In genomic region chr20:23932256-23932655, GRCh38 we compare ENCODE assay signal across 32 cellular contexts. TPM values are rescaled to one million over a fixed set of nuclear protein-coding genes. Genes with fewer than 3 reads are reported as not detected.
"Had no signal": no experiment of that assay in that cellular context is flagged by ENCODE, and none has a peak within 500 bp of the region (broad histone marks: within the 10 kb centered on the region; RNA-seq: fewer than 3 reads in every experiment).

No MANE protein-coding gene starts in this region.

- H3K27me3 Mint-ChIP-seq: activated CD4-positive, alpha-beta memory T cell treated with anti-CD3 and anti-CD28 coated beads for 36 hours; activated CD8-positive, alpha-beta T cell treated with anti-CD3 and anti-CD28 coated beads for 36 hours; activated naive CD8-positive, alpha-beta T cell treated with anti-CD3 and anti-CD28 coated beads for 36 hours; activated T-helper 17 cell treated with anti-CD3 and anti-CD28 coated beads, Interleukin-2, amount 50 U/mL, for 72 hours had no signal

- H3K4me1 Mint-ChIP-seq: activated B cell treated with CpG ODN at 0.5 μM for 24 hours; activated T-helper 17 cell treated with anti-CD3 and anti-CD28 coated beads, Interleukin-2, amount 50 U/mL, for 72 hours; brain had no signal

- DNase-seq: activated B cell treated with CpG ODN at 0.5 μM for 24 hours; activated CD4-positive, alpha-beta memory T cell treated with anti-CD3 and anti-CD28 coated beads for 36 hours; activated CD4-positive, alpha-beta T cell treated with anti-CD3 and anti-CD28 coated beads for 4 hours; activated CD4-positive, alpha-beta T cell treated with anti-CD3 and anti-CD28 coated beads, Interleukin-2, amount 50 U/mL, for 1 hour; activated CD4-positive, alpha-beta T cell treated with anti-CD3 and anti-CD28 coated beads, Interleukin-2, amount 50 U/mL, for 4 hours; activated CD4-positive, CD25-positive, alpha-beta regulatory T cell treated with anti-CD3 and anti-CD28 coated beads, Interleukin-2, amount 50 U/mL, for 72 hours; activated CD8-positive, alpha-beta memory T cell treated with anti-CD3 and anti-CD28 coated beads, Interleukin-2, amount 50 U/mL, for 4 hours; activated CD8-positive, alpha-beta T cell treated with anti-CD3 and anti-CD28 coated beads for 36 hours; activated effector memory CD4-positive, alpha-beta T cell treated with anti-CD3 and anti-CD28 coated beads, Interleukin-2, amount 50 U/mL, for 16 hours; activated gamma-delta T cell treated with Interleukin-2 at 50 U/mL for 16 hours; activated naive CD4-positive, alpha-beta T cell; activated naive CD4-positive, alpha-beta T cell treated with anti-CD3 and anti-CD28 coated beads for 36 hours; activated naive CD4-positive, alpha-beta T cell treated with anti-CD3 and anti-CD28 coated beads, Interleukin-2, amount 50 U/mL, for 16 hours; activated naive CD8-positive, alpha-beta T cell treated with anti-CD3 and anti-CD28 coated beads for 36 hours; activated T-cell treated with anti-CD3 and anti-CD28 coated beads for 4 hours; activated T-cell treated with anti-CD3 and anti-CD28 coated beads, Interleukin-2, amount 50 U/mL, for 1 hour; activated T-cell treated with anti-CD3 and anti-CD28 coated beads, Interleukin-2, amount 50 U/mL, for 4 hours; activated T-cell treated with anti-CD3 and anti-CD28 coated beads, Interleukin-2, amount 50 U/mL, for 72 hours; amygdala; anterior cingulate cortex; caudate nucleus; T-helper 1 cell; T-helper 2 cell; T-helper 9 cell had no signal

- H3K27ac Mint-ChIP-seq: activated B cell treated with CpG ODN at 0.5 μM for 24 hours; activated CD4-positive, alpha-beta memory T cell treated with anti-CD3 and anti-CD28 coated beads for 36 hours; activated CD4-positive, alpha-beta T cell treated with anti-CD3 and anti-CD28 coated beads, Interleukin-2, amount 10 ng/mL, durations not matched to agents 24 days and 14 days; activated CD8-positive, alpha-beta T cell treated with anti-CD3 and anti-CD28 coated beads for 36 hours; activated naive CD4-positive, alpha-beta T cell treated with anti-CD3 and anti-CD28 coated beads for 36 hours; activated naive CD4-positive, alpha-beta T cell treated with anti-CD3 and anti-CD28 coated beads, Interleukin-2, amount 50 U/mL, for 72 hours; activated naive CD8-positive, alpha-beta T cell treated with anti-CD3 and anti-CD28 coated beads for 36 hours; activated T-cell treated with anti-CD3 and anti-CD28 coated beads, Interleukin-2, amount 50 U/mL, for 72 hours; activated T-helper 1 cell treated with anti-CD3 and anti-CD28 coated beads, Interleukin-12 subunit alpha, Interleukin-12 subunit beta, Interleukin-2, Interleukin-4 antibody, amounts not matched to agents 30 ng/mL and 10 ng/mL and 1 ng/mL, durations not matched to agents 14 hours and 24 hours and 36 hours; activated T-helper 17 cell treated with anti-CD3 and anti-CD28 coated beads, Interleukin-2, amount 50 U/mL, for 72 hours; brain; T-helper 1 cell treated with Interleukin-12 subunit alpha and Interleukin-12 subunit beta and Interleukin-4 antibody, amounts not matched to agents 30 μg/mL and 1 μg/mL, for 36 hours; T-helper 2 cell treated with Interferon-gamma antibody and Interleukin-4, amounts not matched to agents 5 μg/mL and 100 μg/mL, for 36 hours had no signal

- ATAC-seq: activated CD8-positive, alpha-beta T cell treated with anti-CD3 and anti-CD28 coated beads for 36 hours; activated naive CD4-positive, alpha-beta T cell treated with anti-CD3 and anti-CD28 coated beads, Interleukin-2, amount 50 U/mL, for 72 hours; activated T-cell treated with anti-CD3 and anti-CD28 coated beads, Interleukin-2, amount 50 U/mL, for 4 hours; activated T-cell treated with anti-CD3 and anti-CD28 coated beads, Interleukin-2, amount 50 U/mL, for 72 hours; activated T-helper 17 cell treated with anti-CD3 and anti-CD28 coated beads, Interleukin-2, amount 50 U/mL, for 72 hours had no signal

- H3K9me3 Mint-ChIP-seq: activated B cell treated with CpG ODN at 0.5 μM for 24 hours; activated naive CD8-positive, alpha-beta T cell treated with anti-CD3 and anti-CD28 coated beads for 36 hours; T-helper 1 cell treated with Interleukin-12 subunit alpha and Interleukin-12 subunit beta and Interleukin-4 antibody, amounts not matched to agents 30 μg/mL and 1 μg/mL, for 36 hours had no signal

- H3K36me3 Mint-ChIP-seq: activated CD4-positive, alpha-beta memory T cell treated with anti-CD3 and anti-CD28 coated beads for 36 hours; brain had no signal

- H3K4me3 Mint-ChIP-seq: activated B cell treated with CpG ODN at 0.5 μM for 24 hours; activated CD4-positive, alpha-beta memory T cell treated with anti-CD3 and anti-CD28 coated beads for 36 hours; activated CD4-positive, alpha-beta T cell treated with anti-CD3 and anti-CD28 coated beads, Interleukin-2, amount 10 ng/mL, durations not matched to agents 24 days and 14 days; activated CD8-positive, alpha-beta T cell treated with anti-CD3 and anti-CD28 coated beads for 36 hours; activated naive CD4-positive, alpha-beta T cell treated with anti-CD3 and anti-CD28 coated beads for 36 hours; activated naive CD8-positive, alpha-beta T cell treated with anti-CD3 and anti-CD28 coated beads for 36 hours; activated T-cell treated with anti-CD3 and anti-CD28 coated beads, Interleukin-2, amount 50 U/mL, for 4 hours; activated T-cell treated with anti-CD3 and anti-CD28 coated beads, Interleukin-2, amount 50 U/mL, for 72 hours; activated T-helper 1 cell treated with anti-CD3 and anti-CD28 coated beads, Interleukin-12 subunit alpha, Interleukin-12 subunit beta, Interleukin-2, Interleukin-4 antibody, amounts not matched to agents 30 ng/mL and 10 ng/mL and 1 ng/mL, durations not matched to agents 14 hours and 24 hours and 36 hours; activated T-helper 17 cell treated with anti-CD3 and anti-CD28 coated beads, Interleukin-2, amount 50 U/mL, for 72 hours; brain; T-helper 1 cell treated with Interleukin-12 subunit alpha and Interleukin-12 subunit beta and Interleukin-4 antibody, amounts not matched to agents 30 μg/mL and 1 μg/mL, for 36 hours; T-helper 2 cell treated with Interferon-gamma antibody and Interleukin-4, amounts not matched to agents 5 μg/mL and 100 μg/mL, for 36 hours had no signal

RNA-seq across cellular contexts. Expression of gene GGTLC1, which starts 56.3 kb away (rescaled TPM):
- polyA plus RNA-seq: cardiac muscle cell had no signal
